In the genomic region with DNA sequence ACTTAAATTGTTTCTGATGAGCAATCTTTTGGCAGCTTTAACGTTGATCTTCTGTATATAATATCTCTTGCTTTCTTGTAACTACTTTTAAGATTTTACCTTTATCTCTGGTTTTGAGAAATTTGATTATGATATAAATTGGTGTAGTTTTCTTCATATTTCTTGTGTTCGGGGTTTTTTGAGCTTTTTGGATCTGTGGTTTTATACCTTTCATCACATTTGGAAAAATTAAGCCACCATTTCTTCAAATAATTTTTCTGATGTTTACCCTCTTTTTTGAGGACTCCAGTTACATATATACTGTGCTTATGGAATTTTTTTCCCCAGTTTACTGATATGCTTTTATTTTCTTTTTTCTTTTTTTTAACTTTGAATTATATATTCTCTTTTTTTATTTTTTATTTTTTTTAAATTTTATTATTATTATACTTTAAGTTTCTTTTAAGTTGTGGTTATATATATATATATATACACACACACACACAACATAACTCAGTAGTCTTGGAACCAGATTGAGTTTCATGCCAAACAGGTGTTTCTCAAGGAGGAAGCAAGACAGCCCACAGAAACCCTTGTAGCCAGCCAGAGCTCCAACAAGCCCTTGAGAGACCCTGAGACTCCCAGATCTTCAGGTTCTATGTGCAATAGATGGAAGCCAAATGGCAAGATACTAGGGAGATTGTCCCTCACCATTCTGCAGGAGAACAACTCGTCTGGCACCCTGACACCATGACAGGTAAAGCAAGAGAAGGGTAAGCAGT, we compare ENCODE assay signal across 17 cellular contexts. TPM values are rescaled to one million over a fixed set of nuclear protein-coding genes. Genes with fewer than 3 reads are reported as not detected.
DNase-seq lines count a peak whose midpoint lies in the region; ATAC-seq, FAIRE-seq and TF ChIP-seq lines count a peak whose summit lies in the region.
"Had no signal": no experiment of that assay in that cellular context is flagged by ENCODE, and none has a peak within 500 bp of the region (broad histone marks: within the 10 kb centered on the region; RNA-seq: fewer than 3 reads in every experiment).

No MANE protein-coding gene starts in this region.

- no peaks in the 10 kb centered on the region for H3K9me3 Mint-ChIP-seq in activated naive CD4-positive, alpha-beta T cell treated with anti-CD3 and anti-CD28 coated beads, Interleukin-2, amount 10 ng/mL, durations not matched to agents 7 days and 5 days
- H3K9me3 Mint-ChIP-seq: activated T-helper 17 cell treated with anti-CD3 and anti-CD28 coated beads, Interleukin-2, amount 50 U/mL, for 72 hours had no signal

- H3K27me3 Mint-ChIP-seq in activated naive CD4-positive, alpha-beta T cell treated with anti-CD3 and anti-CD28 coated beads, Interleukin-2, amount 10 ng/mL, durations not matched to agents 7 days and 5 days = peaks cover 12% of the 10 kb centered on the region

- no peak overlapping the region for H3K4me3 ChIP-seq in pancreas
- H3K4me3 ChIP-seq: K562, spleen, thoracic aorta had no signal

- ATAC-seq in GM19035 (IDR thresholded peaks at IDR 0.05; ENCODE audit: unreplicated experiment) (peak; percentile 67), GM21717 (IDR thresholded peaks at IDR 0.05; ENCODE audit: unreplicated experiment) (peak; percentile 77), HG03103 (IDR thresholded peaks at IDR 0.05; ENCODE audit: low read depth, unreplicated experiment) (peak; percentile 52), pancreas (no peak), GM21360 (IDR thresholded peaks at IDR 0.05; ENCODE audit: unreplicated experiment) (no peak), HG03457 (IDR thresholded peaks at IDR 0.05; ENCODE audit: unreplicated experiment) (no peak)
- ATAC-seq: activated T-helper 17 cell treated with anti-CD3 and anti-CD28 coated beads, Interleukin-2, amount 50 U/mL, for 72 hours; K562 had no signal

- no peaks in the 10 kb centered on the region for H3K9me3 ChIP-seq in pancreas

- intact Hi-C loops in pancreas (cut with DNase I) = no loop called here

- no peak overlapping the region for H3K27ac Mint-ChIP-seq in activated naive CD4-positive, alpha-beta T cell treated with anti-CD3 and anti-CD28 coated beads, Interleukin-2, amount 10 ng/mL, durations not matched to agents 7 days and 5 days
- H3K27ac Mint-ChIP-seq: activated T-helper 17 cell treated with anti-CD3 and anti-CD28 coated beads, Interleukin-2, amount 50 U/mL, for 72 hours had no signal

- peaks cover 4% of the 10 kb centered on the region for H3K4me1 Mint-ChIP-seq in activated naive CD4-positive, alpha-beta T cell treated with anti-CD3 and anti-CD28 coated beads, Interleukin-2, amount 10 ng/mL, durations not matched to agents 7 days and 5 days
- H3K4me1 Mint-ChIP-seq: activated T-helper 17 cell treated with anti-CD3 and anti-CD28 coated beads, Interleukin-2, amount 50 U/mL, for 72 hours had no signal

- 64 to 66% methylated on average over 3 of the region's 3 CpGs for WGBS in pancreas, 2 donors

- no peak for TF ChIP-seq CTCF in pancreas (IDR thresholded peaks at IDR 0.05)

- H3K36me3 Mint-ChIP-seq in activated naive CD4-positive, alpha-beta T cell treated with anti-CD3 and anti-CD28 coated beads, Interleukin-2, amount 10 ng/mL, durations not matched to agents 7 days and 5 days = no peaks in the 10 kb centered on the region

- H3K27me3 ChIP-seq in pancreas = no peaks in the 10 kb centered on the region
- H3K27me3 ChIP-seq: spleen had no signal

- H3K4me1 ChIP-seq in pancreas = no peaks in the 10 kb centered on the region
- H3K4me1 ChIP-seq: spleen had no signal

- DNase-seq in pancreas (no peak), NCI-H82 (lab: John Stamatoyannopoulos, UW) (no peak)
- DNase-seq in activated naive CD4-positive, alpha-beta T cell treated with anti-CD3 and anti-CD28 coated beads, Interleukin-2, amount 10 ng/mL, durations not matched to agents 7 days and 5 days = no peak
- DNase-seq: foreskin fibroblast, NCI-H1436 treated with DMSO at 0.1 percent for 48 hours, NCI-H526, nucleus accumbens, spleen had no signal

- CTCF ChIA-PET in activated naive CD4-positive, alpha-beta T cell treated with anti-CD3 and anti-CD28 coated beads, Interleukin-2, amount 10 ng/mL, durations not matched to agents 7 days and 5 days (lab: Charles Lee) = no interaction called here

- no peaks in the 10 kb centered on the region for H3K36me3 ChIP-seq in pancreas
- H3K36me3 ChIP-seq: spleen, thoracic aorta had no signal

- H3K4me3 Mint-ChIP-seq in activated naive CD4-positive, alpha-beta T cell treated with anti-CD3 and anti-CD28 coated beads, Interleukin-2, amount 10 ng/mL, durations not matched to agents 7 days and 5 days = no peak overlapping the region
- H3K4me3 Mint-ChIP-seq: activated T-helper 17 cell treated with anti-CD3 and anti-CD28 coated beads, Interleukin-2, amount 50 U/mL, for 72 hours had no signal

- FAIRE-seq in pancreas (lab: Jason Lieb, UNC) = peak; percentile 43
- FAIRE-seq: K562 had no signal

- no peak overlapping the region for H3K27ac ChIP-seq in pancreas
- H3K27ac ChIP-seq: spleen, thoracic aorta had no signal

RNA-seq across cellular contexts. Expression of gene NME8, which starts 27.5 kb away (rescaled TPM):
- not detected for total RNA-seq in pancreas
- not detected for polyA plus RNA-seq in pancreas
- total RNA-seq: activated T-helper 17 cell treated with anti-CD3 and anti-CD28 coated beads, Interleukin-2, amount 50 U/mL, for 72 hours; K562; T-helper 2 cell treated with Interferon-gamma antibody and Interleukin-4, amounts not matched to agents 100 ng/mL and 5 ng/mL, for 36 hours; thoracic aorta had no signal
- polyA plus RNA-seq: K562 had no signal

Comparison
In these comparisons a context has a peak if more than half of its experiments do, and no peak if none do; other contexts are left out.
1. ATAC-seq: peak in GM19035 (single experiment), GM21717 (single experiment) and HG03103 (single experiment); none in pancreas (0 of 4), GM21360 (single experiment) and HG03457 (single experiment).